8 cellular contexts compared by ENCODE assay signal in the genomic region with DNA sequence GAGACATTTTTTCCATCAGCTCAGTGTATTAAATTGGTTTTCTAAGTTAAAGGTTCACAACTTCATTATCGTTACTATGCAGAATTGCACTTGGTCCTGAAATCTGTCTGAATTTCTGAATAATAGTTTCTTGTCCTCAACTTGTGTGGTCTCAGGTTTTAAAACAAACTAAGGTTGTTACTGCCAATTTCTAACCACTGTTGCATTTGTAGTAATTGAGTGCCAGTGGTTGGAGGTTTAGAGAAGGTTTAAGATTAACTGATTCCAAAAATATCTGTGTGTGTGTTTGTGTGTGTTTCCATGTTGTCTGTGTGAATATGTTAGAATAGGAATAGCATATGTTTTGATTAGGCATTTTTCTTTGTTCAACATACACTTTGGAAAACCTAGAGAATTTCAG.
"Had no signal": no experiment of that assay in that cellular context is flagged by ENCODE, and none has a peak within 500 bp of the region (broad histone marks: within the 10 kb centered on the region; RNA-seq: fewer than 3 reads in every experiment).

No MANE protein-coding gene starts in this region.

- H3K27ac ChIP-seq: GM23248 had no signal

- H3K4me3 ChIP-seq: GM23248 had no signal

- H2AFZ ChIP-seq: GM23248 had no signal

- H3K27me3 Mint-ChIP-seq: IgD-negative memory B cell had no signal

- H3K4me3 Mint-ChIP-seq: H9, IgD-negative memory B cell had no signal

- H3K4me1 Mint-ChIP-seq: H9 had no signal

- DNase-seq: GM23248, GOT3, H9, HCEC 1CT, KBM-7 had no signal

- H3K36me3 Mint-ChIP-seq: IgD-negative memory B cell had no signal

- H3K9me3 Mint-ChIP-seq: IgD-negative memory B cell had no signal

- FAIRE-seq: H54, HTR-8/SVneo had no signal

- H3K27ac Mint-ChIP-seq: H9, IgD-negative memory B cell had no signal

- H3K9ac ChIP-seq: GM23248 had no signal
